1 cellular context compared by ENCODE assay signal in the genomic region with DNA sequence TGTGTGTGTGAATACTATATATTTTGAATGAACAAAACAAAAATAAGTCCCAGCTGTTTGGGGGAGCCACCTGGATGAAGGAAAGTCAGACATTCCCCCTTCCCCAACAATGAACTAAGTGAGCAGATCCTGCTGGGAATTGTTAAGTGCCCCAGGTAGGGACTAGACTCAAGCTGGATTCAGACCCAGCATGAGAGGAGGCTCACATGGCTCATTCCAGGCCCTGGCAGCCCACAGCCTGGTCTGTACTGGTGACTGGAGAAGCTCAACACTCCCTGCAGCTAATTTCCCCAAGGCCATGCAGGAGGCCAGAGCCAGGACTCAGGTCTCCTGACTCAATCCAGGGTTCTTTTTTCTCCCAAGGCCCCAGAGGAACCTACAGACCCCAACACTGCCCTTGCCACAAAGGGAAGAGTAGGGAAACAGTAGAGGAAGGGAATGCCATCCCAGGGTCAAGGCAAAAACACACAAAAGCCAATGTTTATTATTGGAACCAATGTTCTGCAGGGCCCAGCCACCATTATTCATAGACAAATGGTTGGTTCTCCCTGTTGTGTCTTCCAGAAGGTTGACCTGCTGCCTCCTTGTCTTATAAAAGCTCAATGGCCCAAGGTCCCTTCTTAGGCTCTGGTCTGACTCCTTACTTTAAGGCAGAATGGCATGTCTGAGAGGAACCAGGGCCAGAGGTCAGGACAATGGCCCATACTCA.
TF ChIP-seq lines count a peak whose summit lies in the region.

No MANE protein-coding gene starts in this region.

TF ChIP-seq in A549, 52 proteins besides CTCF, POLR2A, EP300 and RAD21 (continued from another document):
- TF ChIP-seq, protein P1, sequence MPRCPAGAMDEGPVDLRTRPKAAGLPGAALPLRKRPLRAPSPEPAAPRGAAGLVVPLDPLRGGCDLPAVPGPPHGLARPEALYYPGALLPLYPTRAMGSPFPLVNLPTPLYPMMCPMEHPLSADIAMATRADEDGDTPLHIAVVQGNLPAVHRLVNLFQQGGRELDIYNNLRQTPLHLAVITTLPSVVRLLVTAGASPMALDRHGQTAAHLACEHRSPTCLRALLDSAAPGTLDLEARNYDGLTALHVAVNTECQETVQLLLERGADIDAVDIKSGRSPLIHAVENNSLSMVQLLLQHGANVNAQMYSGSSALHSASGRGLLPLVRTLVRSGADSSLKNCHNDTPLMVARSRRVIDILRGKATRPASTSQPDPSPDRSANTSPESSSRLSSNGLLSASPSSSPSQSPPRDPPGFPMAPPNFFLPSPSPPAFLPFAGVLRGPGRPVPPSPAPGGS (IDR thresholded peaks at IDR 0.05), result no peak
- TF ChIP-seq MAZ (IDR thresholded peaks at IDR 0.05; ENCODE audit: borderline replicate concordance, low read depth, low read length) (no peak), CBX2 (IDR thresholded peaks at IDR 0.05; ENCODE audit: borderline replicate concordance, low read depth) (no peak), ZC3H11A (IDR thresholded peaks at IDR 0.05) (no peak)
TF ChIP-seq in A549: peak in this region for 0.
